ENCODE assay signal across 10 cellular contexts in genomic region chr1:84780000-84780716, GRCh38.
DNase-seq lines count a peak whose midpoint lies in the region; ATAC-seq lines count a peak whose summit lies in the region.
"Had no signal": no experiment of that assay in that cellular context is flagged by ENCODE, and none has a peak within 500 bp of the region (broad histone marks: within the 10 kb centered on the region; RNA-seq: fewer than 3 reads in every experiment).

No MANE protein-coding gene starts in this region.

- H3K36me3 Mint-ChIP-seq in activated naive CD4-positive, alpha-beta T cell treated with anti-CD3 and anti-CD28 coated beads, Interleukin-2, amount 50 U/mL, for 72 hours = no peaks in the 10 kb centered on the region

- no peak for DNase-seq in activated naive CD4-positive, alpha-beta T cell treated with anti-CD3 and anti-CD28 coated beads, Interleukin-2, amount 50 U/mL, for 72 hours (ENCODE audit: low spot score in 2 of 2)
- no peak for DNase-seq in activated naive CD4-positive, alpha-beta T cell (lab: John Stamatoyannopoulos, UW)
- peak; percentile 19 for DNase-seq in OCI-M1 (lab: John Stamatoyannopoulos, UW)
- peak; percentile 9 for DNase-seq in central memory CD4-positive, alpha-beta T cell
- peak; percentile 32 for DNase-seq in stimulated activated CD8-positive, alpha-beta memory T cell treated with anti-CD3 and anti-CD28 coated beads, Interleukin-4, amount 100 ng/mL, for 48 hours
- no peak for DNase-seq in NCI-H82 (lab: John Stamatoyannopoulos, UW)
- no peak for DNase-seq in NCI-H2227 (lab: John Stamatoyannopoulos, UW; ENCODE audit: unreplicated experiment)
- DNase-seq: mucosa of descending colon; stimulated activated CD4-positive, alpha-beta T cell treated with anti-CD3 and anti-CD28 coated beads, Interleukin-12 subunit alpha, Interleukin-12 subunit beta, amount 100 ng/mL, for 4 hours had no signal

- H3K27ac Mint-ChIP-seq in activated naive CD4-positive, alpha-beta T cell treated with anti-CD3 and anti-CD28 coated beads, Interleukin-2, amount 50 U/mL, for 72 hours = no peak overlapping the region

- no peaks in the 10 kb centered on the region for H3K9me3 Mint-ChIP-seq in activated naive CD4-positive, alpha-beta T cell treated with anti-CD3 and anti-CD28 coated beads, Interleukin-2, amount 50 U/mL, for 72 hours

- ATAC-seq in activated naive CD4-positive, alpha-beta T cell treated with anti-CD3 and anti-CD28 coated beads, Interleukin-2, amount 50 U/mL, for 72 hours = peak; percentile 51 to 76
- no peak for ATAC-seq in GM18867 (IDR thresholded peaks at IDR 0.05; ENCODE audit: unreplicated experiment)
- ATAC-seq: mucosa of descending colon had no signal

Comparison
In these comparisons a context has a peak if more than half of its experiments do, and no peak if none do; other contexts are left out.
1. DNase-seq: peak in OCI-M1 (single experiment), central memory CD4-positive, alpha-beta T cell (single experiment) and stimulated activated CD8-positive, alpha-beta memory T cell treated with anti-CD3 and anti-CD28 coated beads, Interleukin-4, amount 100 ng/mL, for 48 hours (single experiment); none in activated naive CD4-positive, alpha-beta T cell treated with anti-CD3 and anti-CD28 coated beads, Interleukin-2, amount 50 U/mL, for 72 hours (0 of 2), activated naive CD4-positive, alpha-beta T cell (0 of 4), NCI-H82 (single experiment) and NCI-H2227 (single experiment).